3 cellular contexts compared by ENCODE assay signal in the genomic region with DNA sequence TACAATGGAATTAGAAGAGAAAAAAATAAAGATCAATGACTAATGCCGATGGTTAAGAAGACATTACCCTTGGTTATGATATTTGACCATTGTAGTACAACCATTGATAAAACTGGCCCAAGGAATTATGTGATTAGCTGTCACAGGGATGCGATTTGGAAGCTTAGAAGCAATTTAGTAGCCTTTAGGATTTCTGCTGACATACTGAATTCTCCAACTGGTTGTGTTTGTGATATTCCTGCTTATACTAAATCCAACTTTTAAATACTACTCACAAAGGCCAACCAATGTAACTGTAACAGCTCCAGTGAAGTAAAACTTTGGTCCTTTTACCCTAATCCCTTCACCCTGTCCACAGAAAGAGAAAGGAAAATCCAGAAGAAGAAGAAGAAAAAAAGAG.
A peak's percentile ranks its signal among the peaks of the same experiment; 100 is the strongest.
TF ChIP-seq lines count a peak whose summit lies in the region.

No MANE protein-coding gene starts in this region.

TF ChIP-seq in HepG2, 621 proteins besides CTCF, POLR2A, EP300 and RAD21:
- TF ChIP-seq RBFOX2 (IDR thresholded peaks at IDR 0.05; ENCODE audit: low read depth, low read length) = no peak
- TF ChIP-seq ZNF317 (CRISPR knock-in tag; IDR thresholded peaks at IDR 0.05) = no peak
- peak; percentile 61; the same call in 1 of the 2 replicates for TF ChIP-seq MAFF (IDR thresholded peaks at IDR 0.05; ENCODE audit: low read depth, low read length)
- no peak for TF ChIP-seq GABPA (IDR thresholded peaks at IDR 0.05; ENCODE audit: low read depth, low read length)
- TF ChIP-seq GABPA (CRISPR knock-in tag; IDR thresholded peaks at IDR 0.05; ENCODE audit: low read depth) = no peak
- no peak for TF ChIP-seq SP140L (CRISPR knock-in tag; IDR thresholded peaks at IDR 0.05; ENCODE audit: borderline replicate concordance)
- TF ChIP-seq MAFK (conservative IDR thresholded peaks at IDR 0.05 in 1 of 2, IDR thresholded peaks at IDR 0.05 in 1 of 2; ENCODE audit: low read length in 2 of 2) = peak in 1 of 2 experiments; percentile 76; a peak in 2 of 4 replicates
- TF ChIP-seq CEBPZ (IDR thresholded peaks at IDR 0.05; ENCODE audit: low read length) = no peak
- TF ChIP-seq TRIM22 (IDR thresholded peaks at IDR 0.05) = no peak

TF ChIP-seq in IMR-90, 13 proteins besides CTCF, POLR2A, EP300 and RAD21:
- no peak for TF ChIP-seq BHLHE40 (IDR thresholded peaks at IDR 0.05; ENCODE audit: low read depth, low read length)
- TF ChIP-seq MAZ (IDR thresholded peaks at IDR 0.05; ENCODE audit: borderline replicate concordance, low read depth, low read length) = no peak
- TF ChIP-seq MAFK (IDR thresholded peaks at IDR 0.05; ENCODE audit: low read depth, low read length) = peak; percentile 24; the same call in 1 of the 2 replicates
- no peak for TF ChIP-seq MXI1 (IDR thresholded peaks at IDR 0.05; ENCODE audit: borderline replicate concordance, low read depth, low read length)
- TF ChIP-seq CEBPB (IDR thresholded peaks at IDR 0.05; ENCODE audit: low read depth, low read length) = no peak
- no peak for TF ChIP-seq NFE2L2 (IDR thresholded peaks at IDR 0.05; ENCODE audit: low read depth, low read length)

TF ChIP-seq in H1, 55 proteins besides CTCF, POLR2A, EP300 and RAD21:
- no peak for TF ChIP-seq SIX5 (IDR thresholded peaks at IDR 0.05; ENCODE audit: low read depth, low read length)
